Comparison of ENCODE assay signal across 25 cellular contexts in genomic region chr14:70731447-70732239, GRCh38.
DNase-seq lines count a peak whose midpoint lies in the region; ATAC-seq, FAIRE-seq and TF ChIP-seq lines count a peak whose summit lies in the region.
"Had no signal": no experiment of that assay in that cellular context is flagged by ENCODE, and none has a peak within 500 bp of the region (broad histone marks: within the 10 kb centered on the region; RNA-seq: fewer than 3 reads in every experiment).

No MANE protein-coding gene starts in this region.

- peak; percentile 29 for DNase-seq in ACHN
- peak; percentile 80 for DNase-seq in HT1080 (ENCODE audit: low read depth)
- peak; percentile 83 for DNase-seq in bronchial epithelial cell (ENCODE audit: low read depth)
- DNase-seq in kidney tubule cell (ENCODE audit: low spot score), result peak; percentile 96
- DNase-seq in nephron progenitor cell, result no peak
- no peak for DNase-seq in medulla oblongata (ENCODE audit: extremely low spot score)
- DNase-seq: activated CD4-positive, alpha-beta T cell treated with anti-CD3 and anti-CD28 coated beads, Interleukin-2, amount 50 U/mL, for 48 hours; activated CD8-positive, alpha-beta memory T cell treated with anti-CD3 and anti-CD28 coated beads, Interleukin-2, amount 50 U/mL, for 48 hours; DMS79 treated with DMSO at 0.1 percent for 48 hours; dorsolateral prefrontal cortex; gastrocnemius medialis; hypothalamus; NCI-H1105; NCI-H2029; NCI-H774; Right ventricle myocardium superior had no signal

- H3K36me3 Mint-ChIP-seq in nephron progenitor cell (ENCODE audit: low read depth), result peaks cover 57% of the 10 kb centered on the region

- peaks cover 13% of the 10 kb centered on the region for H3K4me1 Mint-ChIP-seq in nephron progenitor cell

- peaks cover 11% of the 10 kb centered on the region for H3K36me3 ChIP-seq in bronchial epithelial cell (ENCODE audit: control insufficient read depth, insufficient read depth, low read length)

- no peak overlapping the region for H3K4me3 Mint-ChIP-seq in nephron progenitor cell
- H3K4me3 Mint-ChIP-seq: activated naive CD8-positive, alpha-beta T cell; IgD-negative memory B cell; T-helper 2 cell treated with Interferon-gamma antibody and Interleukin-4, amounts not matched to agents 5 μg/mL and 100 μg/mL, for 36 hours had no signal

- in situ Hi-C loops in ACHN (cut with HindIII; ENCODE audit: low pct_ligation_motif_present, low pct_unique_long_range_greater_than_20kb, low sequenced_read_pairs), result no loop called here

- H3K27me3 Mint-ChIP-seq in nephron progenitor cell (ENCODE audit: low read depth, poor library complexity), result no peaks in the 10 kb centered on the region
- H3K27me3 Mint-ChIP-seq: activated naive CD8-positive, alpha-beta T cell; IgD-negative memory B cell; progenitor cell of endocrine pancreas had no signal

- no peak overlapping the region for H3K27ac Mint-ChIP-seq in nephron progenitor cell
- H3K27ac Mint-ChIP-seq: activated naive CD8-positive, alpha-beta T cell; IgD-negative memory B cell; progenitor cell of endocrine pancreas; T-helper 2 cell treated with Interferon-gamma antibody and Interleukin-4, amounts not matched to agents 5 μg/mL and 100 μg/mL, for 36 hours had no signal

- H3K4me3 ChIP-seq in bronchial epithelial cell (ENCODE audit: low read depth, low read length), result no peak overlapping the region
- H3K4me3 ChIP-seq: dorsolateral prefrontal cortex, gastrocnemius medialis, skin epidermis had no signal

- ATAC-seq in HG02852 (IDR thresholded peaks at IDR 0.05; ENCODE audit: unreplicated experiment) (no peak), HG03439 (IDR thresholded peaks at IDR 0.05; ENCODE audit: unreplicated experiment) (no peak)
- ATAC-seq: gastrocnemius medialis had no signal

- peak; percentile 52 for FAIRE-seq in bronchial epithelial cell (lab: Jason Lieb, UNC)
- FAIRE-seq: endothelial cell of umbilical vein, H54 had no signal

- no peaks in the 10 kb centered on the region for H3K27me3 ChIP-seq in bronchial epithelial cell (ENCODE audit: control insufficient read depth, insufficient read depth, low read length)
- H3K27me3 ChIP-seq: dorsolateral prefrontal cortex, gastrocnemius medialis had no signal

- TF ChIP-seq CTCF in bronchial epithelial cell (IDR thresholded peaks at IDR 0.05; ENCODE audit: insufficient read depth, low read length, severe bottlenecking), result no peak
- TF ChIP-seq CTCF in nephron progenitor cell (IDR thresholded peaks at IDR 0.05), result no peak

- H3K9me3 Mint-ChIP-seq in nephron progenitor cell, result no peaks in the 10 kb centered on the region
- H3K9me3 Mint-ChIP-seq: IgD-negative memory B cell; T-helper 2 cell treated with Interferon-gamma antibody and Interleukin-4, amounts not matched to agents 5 μg/mL and 100 μg/mL, for 36 hours had no signal

Comparison
In these comparisons a context has a peak if more than half of its experiments do, and no peak if none do; other contexts are left out.
1. DNase-seq: peak in ACHN (single experiment), HT1080 (single experiment), bronchial epithelial cell (single experiment) and kidney tubule cell (single experiment); none in nephron progenitor cell (single experiment) and medulla oblongata (single experiment).